ENCODE assay signal across 11 cellular contexts in genomic region chr10:3486346-3487065, GRCh38.
A peak's percentile ranks its signal among the peaks of the same experiment; 100 is the strongest.
DNase-seq lines count a peak whose midpoint lies in the region; ATAC-seq and TF ChIP-seq lines count a peak whose summit lies in the region.
"Had no signal": no experiment of that assay in that cellular context is flagged by ENCODE, and none has a peak within 500 bp of the region (broad histone marks: within the 10 kb centered on the region; RNA-seq: fewer than 3 reads in every experiment).

No MANE protein-coding gene starts in this region.

- H3K9me3 Mint-ChIP-seq in CD4-positive, alpha-beta T cell = peaks cover 6% of the 10 kb centered on the region

- POLR2A ChIA-PET in CD4-positive, alpha-beta T cell (lab: Charles Lee) = no interaction called here

- no peak overlapping the region for H3K4me3 ChIP-seq in hepatocyte
- H3K4me3 ChIP-seq in skin epidermis = no peak overlapping the region
- no peak overlapping the region for H3K4me3 ChIP-seq in MG63

- H3K4me3 Mint-ChIP-seq in CD4-positive, alpha-beta T cell = no peak overlapping the region
- H3K4me3 Mint-ChIP-seq: activated CD4-positive, alpha-beta memory T cell treated with anti-CD3 and anti-CD28 coated beads for 36 hours had no signal

- no peaks in the 10 kb centered on the region for H3K36me3 Mint-ChIP-seq in CD4-positive, alpha-beta T cell (ENCODE audit: low read depth)

- H3K27ac Mint-ChIP-seq in CD4-positive, alpha-beta T cell = no peak overlapping the region
- H3K27ac Mint-ChIP-seq: activated CD4-positive, alpha-beta memory T cell treated with anti-CD3 and anti-CD28 coated beads for 36 hours had no signal

- peaks cover 28% of the 10 kb centered on the region for H3K4me1 ChIP-seq in hepatocyte (ENCODE audit: insufficient read depth)

- H3K36me3 ChIP-seq in hepatocyte (replicated peaks; ENCODE audit: insufficient read depth, low read depth) = no peaks in the 10 kb centered on the region
- H3K36me3 ChIP-seq in MG63 = no peaks in the 10 kb centered on the region

- H3K27me3 ChIP-seq in hepatocyte = no peaks in the 10 kb centered on the region
- H3K27me3 ChIP-seq in MG63 = no peaks in the 10 kb centered on the region
- H3K27me3 ChIP-seq in CD4-positive, alpha-beta T cell (ENCODE audit: control insufficient read depth, insufficient read depth, low read length) = no peaks in the 10 kb centered on the region

- WGBS in hepatocyte (ENCODE audit: low lambda C conversion rate, missing lambda C conversion rate) = 51% methylated on average over 12 of the region's 12 CpGs

- H3K27me3 Mint-ChIP-seq in CD4-positive, alpha-beta T cell = no peaks in the 10 kb centered on the region

- ATAC-seq in HG03520 (IDR thresholded peaks at IDR 0.05; ENCODE audit: unreplicated experiment) = no peak
- no peak for ATAC-seq in CD4-positive, alpha-beta T cell (ENCODE audit: poor library complexity)
- ATAC-seq: GM12878 had no signal

- H3K4me2 ChIP-seq in hepatocyte = no peak overlapping the region

- no peaks in the 10 kb centered on the region for H4K20me1 ChIP-seq in hepatocyte (ENCODE audit: insufficient read depth, poor library complexity, severe bottlenecking)

- intact Hi-C loops in CD4-positive, alpha-beta T cell (cut with DNase I, micrococcal nuclease) = no loop called here

- peak; percentile 97 for DNase-seq in HT-29 (ENCODE audit: low spot score)
- DNase-seq in SHP77 (lab: John Stamatoyannopoulos, UW) = peak; percentile 51 to 71
- DNase-seq in hepatocyte (ENCODE audit: low spot score) = peak; percentile 93
- DNase-seq in MG63 = no peak
- DNase-seq in CD4-positive, alpha-beta T cell = no peak
- DNase-seq in stimulated activated CD4-positive, alpha-beta T cell treated with anti-CD3 and anti-CD28 coated beads, Interleukin-2, amount 100 ng/mL, for 24 hours = no peak
- DNase-seq: NCI-H2171 treated with DMSO at 0.1 percent for 48 hours had no signal

- no peak overlapping the region for H2AFZ ChIP-seq in hepatocyte

- no peaks in the 10 kb centered on the region for H3K79me2 ChIP-seq in hepatocyte

- CTCF ChIA-PET in CD4-positive, alpha-beta T cell (lab: Charles Lee) = no interaction called here

- H3K27ac ChIP-seq in hepatocyte (peak overlapping the region; percentile 74), skin epidermis (peak overlapping the region in 15 of 21 experiments; percentile 5 to 78 (median 41))
- no peak overlapping the region for H3K27ac ChIP-seq in CD4-positive, alpha-beta T cell (ENCODE audit: low read depth, low read length)

- H3K9me3 ChIP-seq in hepatocyte (ENCODE audit: low read depth) = no peaks in the 10 kb centered on the region
- H3K9me3 ChIP-seq in MG63 = no peaks in the 10 kb centered on the region
- no peaks in the 10 kb centered on the region for H3K9me3 ChIP-seq in CD4-positive, alpha-beta T cell (ENCODE audit: control insufficient read depth, low read length)

- TF ChIP-seq CTCF in hepatocyte (IDR thresholded peaks at IDR 0.05; ENCODE audit: poor library complexity) = no peak
- TF ChIP-seq CTCF in CD4-positive, alpha-beta T cell (IDR thresholded peaks at IDR 0.05) = no peak

- no peaks in the 10 kb centered on the region for H3K9me2 ChIP-seq in hepatocyte (replicated peaks; ENCODE audit: insufficient read depth)

- H3K4me1 Mint-ChIP-seq in CD4-positive, alpha-beta T cell (ENCODE audit: low read depth) = peaks cover 16% of the 10 kb centered on the region

Comparison
In these comparisons a context has a peak if more than half of its experiments do, and no peak if none do; other contexts are left out.
1. DNase-seq: peak in HT-29 (single experiment), SHP77 (2 of 2) and hepatocyte (single experiment); none in MG63 (single experiment), CD4-positive, alpha-beta T cell (0 of 10) and stimulated activated CD4-positive, alpha-beta T cell treated with anti-CD3 and anti-CD28 coated beads, Interleukin-2, amount 100 ng/mL, for 24 hours (0 of 2).